13 cellular contexts compared by ENCODE assay signal in genomic region chr2:118403658-118404451, GRCh38.
"Had no signal": no experiment of that assay in that cellular context is flagged by ENCODE, and none has a peak within 500 bp of the region (broad histone marks: within the 10 kb centered on the region; RNA-seq: fewer than 3 reads in every experiment).

No MANE protein-coding gene starts in this region.

- H3K36me3 ChIP-seq: neural progenitor cell, pancreas, stomach, thoracic aorta had no signal

- H3K4me3 Mint-ChIP-seq: central memory CD8-positive, alpha-beta T cell; neural progenitor cell had no signal

- H3K4me1 ChIP-seq: neural progenitor cell, pancreas, stomach had no signal

- FAIRE-seq: pancreas had no signal

- H3K4me1 Mint-ChIP-seq: central memory CD8-positive, alpha-beta T cell; neural progenitor cell had no signal

- H3K27ac Mint-ChIP-seq: neural progenitor cell had no signal

- ATAC-seq: left ventricle myocardium superior, pancreas had no signal

- H3K9me3 ChIP-seq: pancreas, thoracic aorta had no signal

- H3K4me3 ChIP-seq: neural progenitor cell, pancreas, stomach, thoracic aorta had no signal

- DNase-seq: activated CD4-positive, CD25-positive, alpha-beta regulatory T cell treated with anti-CD3 and anti-CD28 coated beads, Interleukin-2, amount 50 U/mL, for 72 hours; activated effector memory CD4-positive, alpha-beta T cell treated with Interleukin-2 at 50 U/mL for 16 hours; cortex of kidney; effector CD8-positive, alpha-beta T cell; hippocampal formation; left ventricle myocardium superior; pancreas; stimulated activated CD4-positive, alpha-beta T cell treated with anti-CD3 and anti-CD28 coated beads, Interleukin-4, amount 100 ng/mL, for 1 hour; stimulated activated CD8-positive, alpha-beta memory T cell treated with anti-CD3 and anti-CD28 coated beads, Interleukin-4, amount 100 ng/mL, for 48 hours; stomach had no signal

- H3K27me3 ChIP-seq: neural progenitor cell, pancreas had no signal

- H3K27ac ChIP-seq: neural progenitor cell, pancreas, stomach, thoracic aorta had no signal
